In the genomic region with DNA sequence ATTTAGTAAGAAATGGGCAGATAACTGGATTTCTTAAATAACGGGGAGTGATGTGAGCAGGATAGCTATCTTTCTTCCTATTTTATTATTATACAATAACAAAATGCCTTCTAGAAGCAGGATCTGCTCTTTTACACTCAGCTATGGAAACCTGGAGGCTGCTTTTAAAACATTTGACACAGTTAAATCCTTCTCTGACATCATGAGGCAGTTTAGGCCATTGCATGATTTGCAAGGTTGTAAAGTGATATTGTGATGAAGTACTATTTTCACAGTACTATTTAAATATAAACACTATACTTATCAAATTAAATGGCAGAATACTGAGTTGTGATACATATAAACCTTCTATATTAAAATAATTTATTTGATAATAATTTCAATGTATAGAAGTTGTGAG, we compare ENCODE assay signal across 30 cellular contexts.
"Had no signal": no experiment of that assay in that cellular context is flagged by ENCODE, and none has a peak within 500 bp of the region (broad histone marks: within the 10 kb centered on the region; RNA-seq: fewer than 3 reads in every experiment).

No MANE protein-coding gene starts in this region.

- DNase-seq: hippocampal formation; left colon; left lung; lower lobe of right lung; mammary epithelial cell; mesenchymal stem cell; naive B cell; natural killer cell; nephron progenitor cell; occipital lobe; ovary; retina; right cardiac atrium; stimulated activated CD4-positive, alpha-beta T cell treated with anti-CD3 and anti-CD28 coated beads, Interleukin-1b, Interleukin-23, amount 100 ng/mL, for 48 hours; stimulated activated CD4-positive, alpha-beta T cell treated with anti-CD3 and anti-CD28 coated beads, Interleukin-2, amount 100 ng/mL, for 48 hours; stimulated activated CD4-positive, alpha-beta T cell treated with anti-CD3 and anti-CD28 coated beads, Interleukin-4, amount 100 ng/mL, for 4 hours; stimulated activated CD8-positive, alpha-beta memory T cell treated with anti-CD3 and anti-CD28 coated beads, Interleukin-4, amount 100 ng/mL, for 48 hours; stimulated activated naive CD4-positive, alpha-beta T cell treated with Interleukin-2 at 50 U/mL for 16 hours; stimulated activated naive CD8-positive, alpha-beta T cell treated with anti-CD3 and anti-CD28 coated beads, Interleukin-15, amount 100 ng/mL, for 72 hours; substantia nigra; uterus had no signal

- H3K27me3 ChIP-seq: left lung, neural progenitor cell, neutrophil, ovary, tibial nerve, uterus had no signal

- H3K27ac Mint-ChIP-seq: natural killer cell; neural progenitor cell; stimulated activated memory B cell treated with anti-CD40 and anti-IgM and Interleukin-4, amounts not matched to agents 10 μg/mL and 1 μg/mL and 100 μg/mL, for 72 hours; stimulated activated naive CD8-positive, alpha-beta T cell treated with anti-CD3 and anti-CD28 coated beads, Interleukin-15, amount 100 ng/mL, for 72 hours; type B pancreatic cell had no signal

- H3K4me3 Mint-ChIP-seq: naive B cell; natural killer cell; nephron progenitor cell; neural progenitor cell; stimulated activated memory B cell treated with anti-CD40 and anti-IgM and Interleukin-4, amounts not matched to agents 10 μg/mL and 1 μg/mL and 100 μg/mL, for 72 hours; stimulated activated naive CD8-positive, alpha-beta T cell treated with anti-CD3 and anti-CD28 coated beads, Interleukin-15, amount 100 ng/mL, for 72 hours; type B pancreatic cell had no signal

- FAIRE-seq: keratinocyte had no signal

- H3K27ac ChIP-seq: left lung, lower lobe of right lung, neural progenitor cell, neutrophil, ovary, uterus had no signal

- H3K27me3 Mint-ChIP-seq: naive B cell; progenitor cell of endocrine pancreas; stimulated activated memory B cell treated with anti-CD40 and anti-IgM and Interleukin-4, amounts not matched to agents 10 μg/mL and 1 μg/mL and 100 μg/mL, for 72 hours; stimulated activated naive CD8-positive, alpha-beta T cell treated with anti-CD3 and anti-CD28 coated beads, Interleukin-15, amount 100 ng/mL, for 72 hours; type B pancreatic cell had no signal

- H3K9me3 ChIP-seq: left lung, lower lobe of right lung, neutrophil, ovary, tibial nerve, uterus had no signal

- H3K4me3 ChIP-seq: left lung, lower lobe of right lung, neural progenitor cell, ovary, smooth muscle cell, tibial nerve, uterus had no signal

- H3K36me3 ChIP-seq: left lung, lower lobe of right lung, neural progenitor cell, neutrophil, ovary, tibial nerve, uterus had no signal

- ATAC-seq: left colon; left lung; lower lobe of right lung; natural killer cell; right cardiac atrium; sciatic nerve; stimulated activated memory B cell treated with anti-CD40 and anti-IgM and Interleukin-4, amounts not matched to agents 10 μg/mL and 1 μg/mL and 100 μg/mL, for 72 hours; stimulated activated naive CD8-positive, alpha-beta T cell treated with anti-CD3 and anti-CD28 coated beads, Interleukin-15, amount 100 ng/mL, for 72 hours had no signal
